In genomic region chr18:58202406-58202730, GRCh38 we compare ENCODE assay signal across 11 cellular contexts.
DNase-seq lines count a peak whose midpoint lies in the region; ATAC-seq and TF ChIP-seq lines count a peak whose summit lies in the region.
"Had no signal": no experiment of that assay in that cellular context is flagged by ENCODE, and none has a peak within 500 bp of the region (broad histone marks: within the 10 kb centered on the region; RNA-seq: fewer than 3 reads in every experiment).

No MANE protein-coding gene starts in this region.

- H3K27me3 Mint-ChIP-seq in nephron (ENCODE audit: low read depth): no peaks in the 10 kb centered on the region
- H3K27me3 Mint-ChIP-seq in T-helper 2 cell treated with Interferon-gamma antibody and Interleukin-4, amounts not matched to agents 5 μg/mL and 100 μg/mL, for 36 hours (ENCODE audit: low read depth): peaks cover 2% of the 10 kb centered on the region

- H3K27ac Mint-ChIP-seq in nephron: peak overlapping the region in 2 of 3 experiments; percentile 41 to 56
- H3K27ac Mint-ChIP-seq in T-helper 2 cell treated with Interferon-gamma antibody and Interleukin-4, amounts not matched to agents 5 μg/mL and 100 μg/mL, for 36 hours: no peak overlapping the region
- H3K27ac Mint-ChIP-seq: activated CD8-positive, alpha-beta T cell treated with anti-CD3 and anti-CD28 coated beads, Interleukin-2, amount 10 ng/mL, durations not matched to agents 7 days and 5 days; naive thymus-derived CD8-positive, alpha-beta T cell had no signal

- H3K4me3 Mint-ChIP-seq in nephron: no peak overlapping the region
- H3K4me3 Mint-ChIP-seq in T-helper 2 cell treated with Interferon-gamma antibody and Interleukin-4, amounts not matched to agents 5 μg/mL and 100 μg/mL, for 36 hours: no peak overlapping the region
- H3K4me3 Mint-ChIP-seq: activated CD8-positive, alpha-beta T cell treated with anti-CD3 and anti-CD28 coated beads, Interleukin-2, amount 10 ng/mL, durations not matched to agents 7 days and 5 days; naive thymus-derived CD8-positive, alpha-beta T cell had no signal

- H3K9me3 ChIP-seq in Karpas-422 (ENCODE audit: low read length): no peaks in the 10 kb centered on the region
- H3K9me3 ChIP-seq: Peyer's patch had no signal

- no peaks in the 10 kb centered on the region for H3K27me3 ChIP-seq in Karpas-422 (ENCODE audit: low read length)
- H3K27me3 ChIP-seq: Peyer's patch had no signal

- H4K20me1 ChIP-seq in Karpas-422 (ENCODE audit: insufficient read depth, low read depth, low read length): peaks cover 8% of the 10 kb centered on the region; the same call in 1 of the 2 replicates

- H3K9me2 ChIP-seq in Karpas-422 (replicated peaks; ENCODE audit: insufficient read depth, low read length): no peaks in the 10 kb centered on the region

- H3K9me3 Mint-ChIP-seq in nephron: no peaks in the 10 kb centered on the region
- H3K9me3 Mint-ChIP-seq in T-helper 2 cell treated with Interferon-gamma antibody and Interleukin-4, amounts not matched to agents 5 μg/mL and 100 μg/mL, for 36 hours: no peaks in the 10 kb centered on the region
- H3K9me3 Mint-ChIP-seq: naive thymus-derived CD8-positive, alpha-beta T cell had no signal

- no peak overlapping the region for H3K4me2 ChIP-seq in Karpas-422 (ENCODE audit: low read depth, low read length, poor library complexity, severe bottlenecking)

- DNase-seq in DMS153 (lab: John Stamatoyannopoulos, UW) (peak; percentile 87), NCI-H146 treated with DMSO at 0.1 percent for 48 hours (lab: John Stamatoyannopoulos, UW; ENCODE audit: unreplicated experiment) (peak; percentile 90), T47D (ENCODE audit: low read depth in 1 of 2, low spot score in 1 of 2) (peak; percentile 18 to 66), cerebellar nuclear complex (lab: John Stamatoyannopoulos, UW) (no peak), Karpas-422 (no peak)
- no peak for DNase-seq in T-helper 2 cell treated with Interferon-gamma antibody and Interleukin-4, amounts not matched to agents 5 μg/mL and 100 μg/mL, for 36 hours (ENCODE audit: low spot score)
- DNase-seq: activated CD8-positive, alpha-beta T cell treated with anti-CD3 and anti-CD28 coated beads, Interleukin-2, amount 10 ng/mL, durations not matched to agents 7 days and 5 days; naive thymus-derived CD8-positive, alpha-beta T cell; Peyer's patch had no signal

- no peak overlapping the region for H3K4me3 ChIP-seq in Karpas-422 (ENCODE audit: low read length)
- H3K4me3 ChIP-seq: Peyer's patch had no signal

- H3K27ac ChIP-seq in Karpas-422 (ENCODE audit: low read length): no peak overlapping the region

- no peak overlapping the region for H2AFZ ChIP-seq in Karpas-422 (ENCODE audit: low read length)

- ATAC-seq in GM21423 (IDR thresholded peaks at IDR 0.05; ENCODE audit: unreplicated experiment): no peak
- ATAC-seq: activated CD8-positive, alpha-beta T cell treated with anti-CD3 and anti-CD28 coated beads, Interleukin-2, amount 10 ng/mL, durations not matched to agents 7 days and 5 days; naive thymus-derived CD8-positive, alpha-beta T cell had no signal

- H3K36me3 ChIP-seq in Karpas-422 (ENCODE audit: insufficient read depth, low read length): no peaks in the 10 kb centered on the region
- H3K36me3 ChIP-seq: Peyer's patch had no signal

- peaks cover 40% of the 10 kb centered on the region for H3K4me1 Mint-ChIP-seq in nephron
- H3K4me1 Mint-ChIP-seq in T-helper 2 cell treated with Interferon-gamma antibody and Interleukin-4, amounts not matched to agents 5 μg/mL and 100 μg/mL, for 36 hours (ENCODE audit: low read depth): no peaks in the 10 kb centered on the region

- TF ChIP-seq CTCF in nephron (IDR thresholded peaks at IDR 0.05; ENCODE audit: unreplicated experiment in 3 of 3): no peak

- H3K79me2 ChIP-seq in Karpas-422 (ENCODE audit: low read length): no peaks in the 10 kb centered on the region

- H3K9ac ChIP-seq in Karpas-422 (ENCODE audit: low read length): no peak overlapping the region

- in situ Hi-C loops in T47D (cut with HindIII; ENCODE audit: low pct_unique_long_range_greater_than_20kb, low sequenced_read_pairs): no loop called here

- H3K36me3 Mint-ChIP-seq in nephron (ENCODE audit: low read depth): peaks cover 5% of the 10 kb centered on the region
- no peaks in the 10 kb centered on the region for H3K36me3 Mint-ChIP-seq in T-helper 2 cell treated with Interferon-gamma antibody and Interleukin-4, amounts not matched to agents 5 μg/mL and 100 μg/mL, for 36 hours (ENCODE audit: low read depth)
- H3K36me3 Mint-ChIP-seq: naive thymus-derived CD8-positive, alpha-beta T cell had no signal

- no peaks in the 10 kb centered on the region for H3K4me1 ChIP-seq in Karpas-422 (ENCODE audit: low read length)

Comparison
In these comparisons a context has a peak if more than half of its experiments do, and no peak if none do; other contexts are left out.
1. DNase-seq: peak in DMS153 (single experiment), NCI-H146 treated with DMSO at 0.1 percent for 48 hours (single experiment) and T47D (2 of 2); none in T-helper 2 cell treated with Interferon-gamma antibody and Interleukin-4, amounts not matched to agents 5 μg/mL and 100 μg/mL, for 36 hours (single experiment), cerebellar nuclear complex (0 of 2) and Karpas-422 (single experiment).